23 cellular contexts compared by ENCODE assay signal in the genomic region with DNA sequence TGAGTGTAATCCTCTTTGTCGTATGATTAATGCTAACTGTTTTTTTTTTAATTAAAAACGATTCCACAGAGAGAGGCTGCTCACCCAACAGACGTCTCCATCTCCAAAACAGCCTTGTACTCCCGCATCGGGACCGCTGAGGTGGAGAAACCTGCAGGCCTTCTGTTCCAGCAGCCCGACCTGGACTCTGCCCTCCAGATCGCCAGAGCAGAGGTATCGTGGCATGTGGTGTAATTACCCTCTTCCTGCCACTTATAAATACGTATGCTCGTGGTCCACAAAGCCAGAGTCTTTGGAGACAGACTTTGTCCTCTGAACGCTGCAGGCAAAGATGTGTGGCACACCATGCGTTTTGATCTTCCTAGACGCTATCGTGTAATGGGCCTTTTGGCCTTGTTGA. TPM values are rescaled to one million over a fixed set of nuclear protein-coding genes. Genes with fewer than 3 reads are reported as not detected.
DNase-seq lines count a peak whose midpoint lies in the region; ATAC-seq and TF ChIP-seq lines count a peak whose summit lies in the region.
"Had no signal": no experiment of that assay in that cellular context is flagged by ENCODE, and none has a peak within 500 bp of the region (broad histone marks: within the 10 kb centered on the region; RNA-seq: fewer than 3 reads in every experiment).

No MANE protein-coding gene starts in this region.

- peak overlapping the region; percentile 8 for H3K4me3 Mint-ChIP-seq in type B pancreatic cell
- H3K4me3 Mint-ChIP-seq: CD4-positive, alpha-beta memory T cell; T-helper 17 cell had no signal

- H3K36me3 Mint-ChIP-seq in type B pancreatic cell = peaks cover 36% of the 10 kb centered on the region
- H3K36me3 Mint-ChIP-seq: CD4-positive, alpha-beta memory T cell had no signal

- H3K27ac ChIP-seq in SK-N-SH (ENCODE audit: low read depth in 2 of 2, low read length in 1 of 2) (peak overlapping the region in 1 of 2 experiments; percentile 98; a peak in 2 of 4 replicates), PC-3 (ENCODE audit: low read length) (peak overlapping the region; percentile 69), trophoblast cell (ENCODE audit: low read depth, low read length) (peak overlapping the region; percentile 5)
- H3K27ac ChIP-seq: BLaER1 treated with 17β-estradiol and CSF1 and Interleukin-3, amounts not matched to agents 10 nM and 100 nM; HL-60; SJSA1 had no signal

- TF ChIP-seq CTCF in SK-N-SH (IDR thresholded peaks at IDR 0.05) (no peak), PC-3 (conservative IDR thresholded peaks at IDR 0.05; ENCODE audit: low read depth, low read length) (no peak), type B pancreatic cell (conservative IDR thresholded peaks at IDR 0.05) (no peak)

- no peak overlapping the region for H2AFZ ChIP-seq in SK-N-SH (ENCODE audit: low read depth)
- no peak overlapping the region for H2AFZ ChIP-seq in PC-3 (ENCODE audit: low read length)
- H2AFZ ChIP-seq in trophoblast cell (ENCODE audit: insufficient read depth, low read length, poor library complexity) = no peak overlapping the region

- peaks cover 42% of the 10 kb centered on the region for H3K4me1 Mint-ChIP-seq in type B pancreatic cell (ENCODE audit: unreplicated experiment)
- H3K4me1 Mint-ChIP-seq: CD4-positive, alpha-beta memory T cell had no signal

- no peaks in the 10 kb centered on the region for H3K79me2 ChIP-seq in SK-N-SH (ENCODE audit: insufficient read depth)
- H3K79me2 ChIP-seq in PC-3 (ENCODE audit: low read length) = no peaks in the 10 kb centered on the region
- H3K79me2 ChIP-seq in trophoblast cell (ENCODE audit: control insufficient read depth, insufficient read depth, low read length, poor library complexity) = no peaks in the 10 kb centered on the region

- H3K4me1 ChIP-seq in SK-N-SH (ENCODE audit: control insufficient read depth in 1 of 2, insufficient read depth in 2 of 2, low read depth in 1 of 2, low read length in 1 of 2) (peaks cover 0 to 53% of the 10 kb centered on the region in 2 experiments; a peak in 2 of 4 replicates), PC-3 (ENCODE audit: insufficient read depth, low read length) (peaks cover 33% of the 10 kb centered on the region), trophoblast cell (ENCODE audit: control insufficient read depth in 1 of 2, insufficient read depth in 2 of 2, low read length in 2 of 2) (peaks cover 3 to 7% of the 10 kb centered on the region in 2 experiments)
- H3K4me1 ChIP-seq: SJSA1 had no signal

- H4K91ac ChIP-seq in trophoblast cell (ENCODE audit: low read depth, low read length) = no peak overlapping the region

- H3F3A ChIP-seq in SK-N-SH (replicated peaks; ENCODE audit: insufficient read depth) = no peaks in the 10 kb centered on the region
- no peaks in the 10 kb centered on the region for H3F3A ChIP-seq in PC-3 (ENCODE audit: low read length, unreplicated experiment)

- no peaks in the 10 kb centered on the region for H3K79me1 ChIP-seq in trophoblast cell (ENCODE audit: low read length)

- H2AK5ac ChIP-seq in trophoblast cell (ENCODE audit: low read length) = no peak overlapping the region

- H3K4me2 ChIP-seq in SK-N-SH (no peak overlapping the region), PC-3 (ENCODE audit: low read length) (peak overlapping the region; percentile 27), trophoblast cell (ENCODE audit: low read length) (no peak overlapping the region)
- H3K4me2 ChIP-seq: BLaER1 treated with 17β-estradiol and CSF1 and Interleukin-3, amounts not matched to agents 10 nM and 100 nM had no signal

- H3K9ac ChIP-seq in SK-N-SH (no peak overlapping the region), PC-3 (ENCODE audit: low read length) (no peak overlapping the region), trophoblast cell (ENCODE audit: low read length) (no peak overlapping the region)
- H3K9ac ChIP-seq: BLaER1 treated with 17β-estradiol and CSF1 and Interleukin-3, amounts not matched to agents 10 nM and 100 nM had no signal

- POLR2A ChIA-PET in SK-N-SH (lab: Yijun Ruan, JAX) = interaction anchor here (0.7 to 2.1 kb wide), 4 partner anchors 9 to 136 kb away, joined by 3 to 5 read pairs (median 4); no protein-coding TSS in a partner anchor
- POLR2A ChIA-PET in PC-3 (lab: Charles Lee; ENCODE audit: unreplicated experiment) = no interaction called here

- H2BK120ac ChIP-seq in trophoblast cell (ENCODE audit: insufficient read depth, low read length, poor library complexity) = no peak overlapping the region

- H3K27me3 Mint-ChIP-seq in type B pancreatic cell = no peaks in the 10 kb centered on the region

- CTCF ChIA-PET in SK-N-SH (lab: Yijun Ruan, JAX) = interaction anchor here (2.9 kb wide), 1 partner anchor 98 kb away, joined by 12 read pairs; no protein-coding TSS in a partner anchor
- CTCF ChIA-PET in PC-3 (lab: Charles Lee) = interaction anchor here (0.6 kb wide), 1 partner anchor 265 kb away, joined by 3 read pairs; no protein-coding TSS in a partner anchor

- intact Hi-C loops in PC-3 (cut with micrococcal nuclease) = loop anchor here (5.0 kb wide), 1 partner anchor 95 kb away; no protein-coding TSS in a partner anchor

- no peaks in the 10 kb centered on the region for H3K9me2 ChIP-seq in SK-N-SH
- no peaks in the 10 kb centered on the region for H3K9me2 ChIP-seq in PC-3 (replicated peaks; ENCODE audit: low read length)

- no TSS peak for BruUV-seq in PC-3 (replicated peaks; lab: Mats Ljungman, UMichigan)

- peak; percentile 58 for DNase-seq in SK-N-SH
- DNase-seq in PC-3 = no peak
- no peak for DNase-seq in trophoblast cell
- no peak for DNase-seq in type B pancreatic cell (ENCODE audit: extremely low spot score, unreplicated experiment)
- DNase-seq in globus pallidus (ENCODE audit: low spot score) = no peak
- DNase-seq in stimulated activated naive CD4-positive, alpha-beta T cell (lab: John Stamatoyannopoulos, UW) = no peak
- no peak for DNase-seq in COLO829 (ENCODE audit: low spot score)
- DNase-seq: ACHN; Calu3; CD4-positive, alpha-beta memory T cell; EL; GF-D8; KG1; NCI-H187 treated with DMSO at 0.1 percent for 48 hours; NCI-H2171; NCI-H526; T-helper 17 cell had no signal

- H3K4me3 ChIP-seq in SK-N-SH (ENCODE audit: low read depth in 2 of 2, low read length in 1 of 2) (no peak overlapping the region), PC-3 (ENCODE audit: low read length) (no peak overlapping the region), trophoblast cell (ENCODE audit: low read depth, low read length) (no peak overlapping the region)
- H3K4me3 ChIP-seq: BLaER1 treated with 17β-estradiol and CSF1 and Interleukin-3, amounts not matched to agents 10 nM and 100 nM; SJSA1 had no signal

- H3K14ac ChIP-seq in trophoblast cell (ENCODE audit: low read length) = no peak overlapping the region

- no peak; a peak in 1 of 4 replicates for TF ChIP-seq EP300 in SK-N-SH (IDR thresholded peaks at IDR 0.05; ENCODE audit: borderline replicate concordance in 1 of 2, low read depth in 1 of 2, low read length in 1 of 2)

- H3K36me3 ChIP-seq in SK-N-SH (replicated peaks in 1 of 2; ENCODE audit: control insufficient read depth in 1 of 2, insufficient read depth in 2 of 2, low read length in 1 of 2) (peaks cover 2 to 13% of the 10 kb centered on the region in 2 experiments), PC-3 (ENCODE audit: low read depth, low read length) (peaks cover 8% of the 10 kb centered on the region), trophoblast cell (ENCODE audit: control insufficient read depth in 1 of 2, insufficient read depth in 2 of 2, low read length in 2 of 2) (peaks cover 7 to 14% of the 10 kb centered on the region in 2 experiments)

- no peak overlapping the region for H3K18ac ChIP-seq in trophoblast cell (ENCODE audit: low read length)

- ATAC-seq in SK-N-SH treated with all-trans-retinoic acid at 6 μM for 48 hours (no peak), PC-3 (no peak)
- ATAC-seq: HCT116, T-helper 17 cell had no signal

- no peak overlapping the region for H4K12ac ChIP-seq in trophoblast cell (ENCODE audit: low read depth, low read length)

- H3K4ac ChIP-seq in trophoblast cell (ENCODE audit: low read depth, low read length) = no peak overlapping the region

- H2BK5ac ChIP-seq in trophoblast cell (ENCODE audit: low read depth, low read length, poor library complexity) = no peak overlapping the region

- H3K27ac Mint-ChIP-seq in type B pancreatic cell = peak overlapping the region; percentile 15
- H3K27ac Mint-ChIP-seq: CD4-positive, alpha-beta memory T cell; T-helper 17 cell had no signal

- H4K20me1 ChIP-seq in SK-N-SH (ENCODE audit: insufficient read depth) (no peaks in the 10 kb centered on the region), PC-3 (ENCODE audit: low read length) (no peaks in the 10 kb centered on the region)
- H4K20me1 ChIP-seq: BLaER1 treated with 17β-estradiol and CSF1 and Interleukin-3, amounts not matched to agents 10 nM and 100 nM had no signal

- no peak overlapping the region for H4K8ac ChIP-seq in trophoblast cell (ENCODE audit: low read depth, low read length)

- H3K9me3 ChIP-seq in SK-N-SH (no peaks in the 10 kb centered on the region), PC-3 (ENCODE audit: low read length) (no peaks in the 10 kb centered on the region), trophoblast cell (ENCODE audit: insufficient read depth, low read depth, low read length) (peaks cover 1% of the 10 kb centered on the region)
- H3K9me3 ChIP-seq: BLaER1 treated with 17β-estradiol and CSF1 and Interleukin-3, amounts not matched to agents 10 nM and 100 nM; SJSA1 had no signal

- no peak for TF ChIP-seq RAD21 in SK-N-SH (IDR thresholded peaks at IDR 0.05; ENCODE audit: low read length)

- no peak overlapping the region for H3K23ac ChIP-seq in trophoblast cell (ENCODE audit: low read length)

- no peak overlapping the region for H2BK12ac ChIP-seq in trophoblast cell (ENCODE audit: low read length)

- no peaks in the 10 kb centered on the region for H3K9me3 Mint-ChIP-seq in type B pancreatic cell

- WGBS in SK-N-SH (ENCODE audit: low lambda C conversion rate) = 67% methylated on average over 15 of the region's 15 CpGs
- no CpG with 5 or more reads among the region's 15 CpGs for WGBS in trophoblast cell (ENCODE audit: extremely low coverage, insufficient coverage, insufficient read length)

- H3K27me3 ChIP-seq in SK-N-SH (ENCODE audit: insufficient read depth) (no peaks in the 10 kb centered on the region), PC-3 (ENCODE audit: low read length) (no peaks in the 10 kb centered on the region), trophoblast cell (ENCODE audit: insufficient read depth, low read length) (no peaks in the 10 kb centered on the region)
- H3K27me3 ChIP-seq: BLaER1 treated with 17β-estradiol and CSF1 and Interleukin-3, amounts not matched to agents 10 nM and 100 nM; SJSA1 had no signal

TF ChIP-seq in SK-N-SH treated with all-trans-retinoic acid at 6 μM for 48 hours, 23 proteins besides CTCF, POLR2A, EP300 and RAD21 (continues in another document):
- TF ChIP-seq TCF4 (CRISPR knock-in tag; IDR thresholded peaks at IDR 0.05; ENCODE audit: borderline replicate concordance) (no peak), ZFP30 (CRISPR knock-in tag; IDR thresholded peaks at IDR 0.05) (no peak), ZNF70 (CRISPR knock-in tag; IDR thresholded peaks at IDR 0.05) (no peak), ZC3H10 (CRISPR knock-in tag; IDR thresholded peaks at IDR 0.05) (no peak)

RNA-seq across cellular contexts. Expression of a gene that starts 33.8 kb away (rescaled TPM):
- 0.03 TPM in 1 of 2 replicates, not detected in the other for polyA plus RNA-seq in SK-N-SH (2012; rRNA removed)
- polyA plus RNA-seq in SK-N-SH (2012; cell fraction: cytosol; rRNA removed) = 0.03 and 0.08 TPM in 2 replicates
- 0.02 TPM in 1 of 2 replicates, not detected in the other for polyA plus RNA-seq in SK-N-SH (2012; cell fraction: nucleus; rRNA removed)
- not detected in 2 replicates for total RNA-seq in PC-3 (2014; rRNA removed)
- not detected in 2 replicates for polyA plus RNA-seq in trophoblast cell (2013)
- total RNA-seq in type B pancreatic cell (ENCODE audit: low replicate concordance) = 0.29 and 0.46 TPM in 2 replicates
- total RNA-seq: CD4-positive, alpha-beta memory T cell; H1; SJSA1; T-helper 17 cell had no signal
